In the genomic region with DNA sequence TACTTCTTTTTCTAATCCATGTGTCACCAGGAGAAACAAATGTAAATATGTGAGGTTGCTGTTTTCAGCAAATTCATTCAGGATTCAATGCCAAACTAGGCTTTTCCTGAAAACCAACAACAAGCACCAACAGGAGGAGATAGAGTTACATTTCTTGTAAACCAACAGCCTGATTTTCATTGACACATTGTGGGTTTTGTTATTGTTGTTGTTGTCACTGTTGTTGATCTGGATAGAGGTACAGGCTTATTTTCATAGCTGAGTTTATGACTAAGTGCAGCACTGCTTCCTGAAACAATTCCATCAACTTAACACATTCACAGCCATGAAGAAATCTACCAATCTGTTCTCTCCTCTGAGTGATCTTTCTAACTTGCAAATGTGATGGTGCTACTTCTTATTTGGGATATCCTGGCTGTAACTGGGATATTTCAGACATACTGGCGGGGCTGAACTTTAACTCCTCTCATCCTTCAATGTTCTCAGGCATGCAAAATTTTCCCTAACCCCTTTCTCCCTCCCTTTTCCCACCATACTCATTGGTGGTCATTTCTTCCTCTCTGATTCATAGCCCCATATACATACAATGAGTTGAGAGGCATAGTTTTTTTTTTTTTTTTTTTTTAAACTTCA, we compare ENCODE assay signal across 10 cellular contexts.
DNase-seq lines count a peak whose midpoint lies in the region; TF ChIP-seq lines count a peak whose summit lies in the region.
"Had no signal": no experiment of that assay in that cellular context is flagged by ENCODE, and none has a peak within 500 bp of the region (broad histone marks: within the 10 kb centered on the region; RNA-seq: fewer than 3 reads in every experiment).

No MANE protein-coding gene starts in this region.

- intact Hi-C loops in esophagus muscularis mucosa (cut with DNase I), result loop anchor here (5.0 kb wide), 3 partner anchors 150 to 210 kb away; a partner anchor contains a TSS

- no peaks in the 10 kb centered on the region for H3K9me3 ChIP-seq in esophagus muscularis mucosa
- no peaks in the 10 kb centered on the region for H3K9me3 ChIP-seq in osteoblast (ENCODE audit: low read depth, low read length)
- H3K9me3 ChIP-seq: body of pancreas had no signal

- 74% methylated on average over 1 of the region's 1 CpG for WGBS in esophagus muscularis mucosa

- H3K27ac ChIP-seq in esophagus muscularis mucosa (replicated peaks in 1 of 4) (peak overlapping the region; percentile 10 to 69 (median 44)), osteoblast (ENCODE audit: low read depth, low read length) (peak overlapping the region; percentile 27)

- no peak overlapping the region for H3K4me2 ChIP-seq in osteoblast (ENCODE audit: insufficient read depth, low read length)

- no peak for TF ChIP-seq EP300 in esophagus muscularis mucosa (IDR thresholded peaks at IDR 0.05)

- TF ChIP-seq POLR2A in esophagus muscularis mucosa (IDR thresholded peaks at IDR 0.05; ENCODE audit: low read depth), result no peak

- H4K20me1 ChIP-seq in osteoblast (ENCODE audit: insufficient read depth, low read length), result no peaks in the 10 kb centered on the region

- no peak overlapping the region for H2AFZ ChIP-seq in osteoblast (ENCODE audit: low read length)

- peak; percentile 18 for TF ChIP-seq CTCF in AG09319 (IDR thresholded peaks at IDR 0.05; ENCODE audit: low read depth, low read length)
- TF ChIP-seq CTCF in esophagus muscularis mucosa (IDR thresholded peaks at IDR 0.05), result no peak
- peak; percentile 18 for TF ChIP-seq CTCF in osteoblast (IDR thresholded peaks at IDR 0.05; ENCODE audit: extremely low read depth, low read depth, low read length)

- DNase-seq in AG09319 (ENCODE audit: extremely low read depth, low read depth) (no peak), LHCN-M2 (ENCODE audit: low read depth) (peak; percentile 77), esophagus muscularis mucosa (ENCODE audit: extremely low spot score) (no peak), osteoblast (ENCODE audit: insufficient read length, low spot score, missing footprints) (no peak), amniotic stem cell (lab: John Stamatoyannopoulos, UW) (no peak), RKO (ENCODE audit: low spot score) (no peak), COLO668 (lab: John Stamatoyannopoulos, UW; ENCODE audit: unreplicated experiment) (no peak), NCI-H146 (lab: John Stamatoyannopoulos, UW) (no peak)
- DNase-seq: body of pancreas, NCI-H1694 treated with DMSO at 0.1 percent for 48 hours had no signal

- H3K36me3 ChIP-seq in esophagus muscularis mucosa (no peaks in the 10 kb centered on the region), osteoblast (ENCODE audit: insufficient read depth, low read length) (no peaks in the 10 kb centered on the region)

- H3K4me3 ChIP-seq in esophagus muscularis mucosa (no peak overlapping the region), osteoblast (ENCODE audit: insufficient read depth, low read length) (no peak overlapping the region)
- H3K4me3 ChIP-seq: body of pancreas had no signal

- H3K4me1 ChIP-seq in esophagus muscularis mucosa (peaks cover 25 to 48% (median 40%) of the 10 kb centered on the region in 4 donors), osteoblast (ENCODE audit: insufficient read depth, low read length) (peaks cover 18% of the 10 kb centered on the region)

- no peaks in the 10 kb centered on the region for H3K79me2 ChIP-seq in osteoblast (ENCODE audit: insufficient read depth, low read length)

- H3K27me3 ChIP-seq in esophagus muscularis mucosa (no peaks in the 10 kb centered on the region), osteoblast (ENCODE audit: insufficient read depth, low read length) (no peaks in the 10 kb centered on the region)
- H3K27me3 ChIP-seq: body of pancreas had no signal

Comparison
In these comparisons a context has a peak if more than half of its experiments do, and no peak if none do; other contexts are left out.
1. CTCF ChIP-seq: peak in AG09319 (single experiment) and osteoblast (single experiment); none in esophagus muscularis mucosa (0 of 3).